Comparison of ENCODE assay signal across 8 cellular contexts in genomic region chr12:4031703-4032291, GRCh38.
A peak's percentile ranks its signal among the peaks of the same experiment; 100 is the strongest.
DNase-seq lines count a peak whose midpoint lies in the region; ATAC-seq and TF ChIP-seq lines count a peak whose summit lies in the region.

No MANE protein-coding gene starts in this region.

- no peak overlapping the region for H3K4me3 Mint-ChIP-seq in nephron progenitor cell

- H3K4me3 ChIP-seq in BLaER1 (no peak overlapping the region), NT2/D1 (ENCODE audit: insufficient read length, low read depth) (peak overlapping the region; percentile 24), epithelial cell of proximal tubule (ENCODE audit: low read depth, low read length) (peak overlapping the region; percentile 46)

- TF ChIP-seq CTCF in epithelial cell of proximal tubule (conservative IDR thresholded peaks at IDR 0.05; ENCODE audit: low read depth, low read length): peak; percentile 5
- TF ChIP-seq CTCF in nephron progenitor cell (IDR thresholded peaks at IDR 0.05): no peak

- no peak overlapping the region for H3K27ac ChIP-seq in BLaER1

- H3K36me3 ChIP-seq in BLaER1 (no peaks in the 10 kb centered on the region), NT2/D1 (ENCODE audit: insufficient read depth, insufficient read length, low read length) (no peaks in the 10 kb centered on the region)

- H3K9me3 Mint-ChIP-seq in nephron progenitor cell: no peaks in the 10 kb centered on the region

- ATAC-seq in GM19467 (IDR thresholded peaks at IDR 0.05; ENCODE audit: unreplicated experiment): no peak
- ATAC-seq in GM21576 (IDR thresholded peaks at IDR 0.05; ENCODE audit: unreplicated experiment): no peak

- DNase-seq in NT2/D1 (ENCODE audit: low read depth, low spot score): peak; percentile 60
- no peak for DNase-seq in epithelial cell of proximal tubule (ENCODE audit: low read depth)
- no peak for DNase-seq in nephron progenitor cell
- DNase-seq in GM19238 (ENCODE audit: insufficient read length, low spot score): no peak
- no peak for DNase-seq in amniotic stem cell (lab: John Stamatoyannopoulos, UW)

- H3K27me3 ChIP-seq in BLaER1 (peaks cover 20% of the 10 kb centered on the region), NT2/D1 (ENCODE audit: insufficient read depth, insufficient read length) (peaks cover 19% of the 10 kb centered on the region)

- H4K20me1 ChIP-seq in BLaER1: no peaks in the 10 kb centered on the region

- peaks cover 68% of the 10 kb centered on the region for H3K4me1 Mint-ChIP-seq in nephron progenitor cell

- H3K36me3 Mint-ChIP-seq in nephron progenitor cell (ENCODE audit: low read depth): no peaks in the 10 kb centered on the region

- H3K4me1 ChIP-seq in BLaER1 (peaks cover 9% of the 10 kb centered on the region; the same call in 1 of the 2 replicates), NT2/D1 (ENCODE audit: insufficient read depth, insufficient read length) (peaks cover 15% of the 10 kb centered on the region)

- H3K9ac ChIP-seq in BLaER1 (no peak overlapping the region), NT2/D1 (ENCODE audit: insufficient read length, low read depth) (peak overlapping the region; percentile 86)

- H3K27me3 Mint-ChIP-seq in nephron progenitor cell (ENCODE audit: low read depth, poor library complexity): peaks cover 26% of the 10 kb centered on the region

- peak overlapping the region; percentile 85 for H3K27ac Mint-ChIP-seq in nephron progenitor cell

- H3K4me2 ChIP-seq in BLaER1: peak overlapping the region; percentile 59

- H3K9me3 ChIP-seq in BLaER1: no peaks in the 10 kb centered on the region
- no peaks in the 10 kb centered on the region; the same call in 1 of the 2 replicates for H3K9me3 ChIP-seq in NT2/D1 (ENCODE audit: insufficient read depth, low read length)
